28 cellular contexts compared by ENCODE assay signal in genomic region chr10:119970107-119970506, GRCh38.
"Had no signal": no experiment of that assay in that cellular context is flagged by ENCODE, and none has a peak within 500 bp of the region (broad histone marks: within the 10 kb centered on the region; RNA-seq: fewer than 3 reads in every experiment).

No MANE protein-coding gene starts in this region.

- ATAC-seq: naive thymus-derived CD4-positive, alpha-beta T cell; natural killer cell; psoas muscle; right cardiac atrium; right lobe of liver; stimulated activated memory B cell treated with anti-CD40 and anti-IgM and Interleukin-4, amounts not matched to agents 10 μg/mL and 1 μg/mL and 100 μg/mL, for 72 hours; stimulated activated naive CD8-positive, alpha-beta T cell treated with anti-CD3 and anti-CD28 coated beads, Interleukin-15, amount 100 ng/mL, for 72 hours; stimulated activated naive CD8-positive, alpha-beta T cell treated with anti-CD3 and anti-CD28 coated beads, Interleukin-15, Interleukin-2, amounts not matched to agents 100 U/mL and 50 U/mL, for 24 hours had no signal

- H2AFZ ChIP-seq: neural progenitor cell, parathyroid adenoma had no signal

- H3K36me3 ChIP-seq: neural progenitor cell, ovary, right lobe of liver, sigmoid colon, spleen, suprapubic skin, tibial artery, transverse colon, vagina had no signal

- H3K4me3 ChIP-seq: neural progenitor cell, ovary, psoas muscle, right lobe of liver, sigmoid colon, skin epidermis, smooth muscle cell, spleen, suprapubic skin, testis, tibial artery, transverse colon, vagina had no signal

- H3K4me1 ChIP-seq: neural progenitor cell, parathyroid adenoma, psoas muscle, right lobe of liver, spleen, suprapubic skin, testis, tibial artery, transverse colon, vagina had no signal

- DNase-seq: naive thymus-derived CD4-positive, alpha-beta T cell; natural killer cell; occipital lobe; ovary; posterior cingulate gyrus; psoas muscle; right cardiac atrium; right lobe of liver; sigmoid colon; spleen; stimulated activated CD4-positive, alpha-beta T cell treated with anti-CD3 and anti-CD28 coated beads, Interleukin-12 subunit alpha, Interleukin-12 subunit beta, amount 100 ng/mL, for 4 hours; stimulated activated CD4-positive, alpha-beta T cell treated with anti-CD3 and anti-CD28 coated beads, Interleukin-1b, Interleukin-23, amount 100 ng/mL, for 48 hours; stimulated activated CD4-positive, alpha-beta T cell treated with anti-CD3 and anti-CD28 coated beads, Interleukin-4, amount 100 ng/mL, for 1 hour; stimulated activated CD4-positive, alpha-beta T cell treated with anti-CD3 and anti-CD28 coated beads, Interleukin-4, amount 100 ng/mL, for 4 hours; stimulated activated CD8-positive, alpha-beta memory T cell treated with anti-CD3 and anti-CD28 coated beads, Interleukin-4, amount 100 ng/mL, for 48 hours; stimulated activated naive CD4-positive, alpha-beta T cell; stimulated activated naive CD8-positive, alpha-beta T cell treated with anti-CD3 and anti-CD28 coated beads, Interleukin-15, amount 100 ng/mL, for 72 hours; stimulated activated naive CD8-positive, alpha-beta T cell treated with anti-CD3 and anti-CD28 coated beads, Interleukin-15, Interleukin-2, amounts not matched to agents 100 U/mL and 50 U/mL, for 24 hours; testis; tibial artery; transverse colon had no signal

- H3K79me2 ChIP-seq: parathyroid adenoma had no signal

- H3K27me3 ChIP-seq: neural progenitor cell, ovary, right lobe of liver, sigmoid colon, spleen, suprapubic skin, testis, tibial artery, transverse colon, vagina had no signal

- H3K27ac ChIP-seq: neural progenitor cell, ovary, parathyroid adenoma, psoas muscle, right lobe of liver, sigmoid colon, skin epidermis, spleen, suprapubic skin, testis, tibial artery, transverse colon, vagina had no signal

- H3K9ac ChIP-seq: neural progenitor cell, parathyroid adenoma had no signal

- H3K4me2 ChIP-seq: neural progenitor cell, smooth muscle cell had no signal

- H3K9me3 ChIP-seq: ovary, right lobe of liver, testis, vagina had no signal
